In the genomic region with DNA sequence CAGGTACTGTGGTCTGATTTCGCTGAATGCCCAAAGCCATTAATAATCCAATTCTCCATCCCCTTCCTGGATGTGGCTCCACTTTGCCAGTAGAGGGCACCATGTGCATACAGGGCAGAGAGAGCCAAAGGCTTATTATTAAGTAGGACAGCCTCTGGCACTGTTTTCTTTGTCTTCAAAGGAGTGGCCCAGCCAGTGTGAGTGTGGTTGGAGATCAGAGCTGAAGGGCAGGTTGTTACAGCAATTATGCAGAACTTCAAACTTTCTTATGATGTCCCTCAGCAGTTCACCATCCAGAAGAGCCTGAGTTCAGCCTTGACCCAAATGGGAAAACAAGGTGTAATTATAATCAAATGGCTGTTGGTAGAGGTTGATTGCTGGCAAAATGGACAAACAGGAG, we compare ENCODE assay signal across 8 cellular contexts. TPM values are rescaled to one million over a fixed set of nuclear protein-coding genes. Genes with fewer than 3 reads are reported as not detected.
A peak's percentile ranks its signal among the peaks of the same experiment; 100 is the strongest.
DNase-seq lines count a peak whose midpoint lies in the region; ATAC-seq, FAIRE-seq and TF ChIP-seq lines count a peak whose summit lies in the region.

No MANE protein-coding gene starts in this region.

- peak overlapping the region; percentile 25 for H3K27ac ChIP-seq in CD4-positive, CD25-positive, alpha-beta regulatory T cell (ENCODE audit: insufficient read depth, low read length, poor library complexity, severe bottlenecking)
- H3K27ac ChIP-seq in lower lobe of right lung, result no peak overlapping the region

- peak overlapping the region; percentile 27 for H3K4me3 ChIP-seq in CD4-positive, CD25-positive, alpha-beta regulatory T cell (ENCODE audit: low read depth, low read length)
- H3K4me3 ChIP-seq in lower lobe of right lung, result no peak overlapping the region

- H3K27me3 ChIP-seq in CD4-positive, CD25-positive, alpha-beta regulatory T cell (ENCODE audit: control insufficient read depth, insufficient read depth, low read length), result no peaks in the 10 kb centered on the region
- H3K27me3 ChIP-seq in lower lobe of right lung (ENCODE audit: low read depth), result no peaks in the 10 kb centered on the region

- peaks cover 0 to 3% (median 0%) of the 10 kb centered on the region in 7 donors for H3K9me3 Mint-ChIP-seq in CD4-positive, CD25-positive, alpha-beta regulatory T cell

- no peaks in the 10 kb centered on the region for H3K36me3 Mint-ChIP-seq in CD4-positive, CD25-positive, alpha-beta regulatory T cell

- H3K27ac Mint-ChIP-seq in CD4-positive, CD25-positive, alpha-beta regulatory T cell, result peak overlapping the region in 1 of 3 donors; percentile 90

- H3K4me3 Mint-ChIP-seq in CD4-positive, CD25-positive, alpha-beta regulatory T cell, result peak overlapping the region in 1 of 4 donors; percentile 0

- no peaks in the 10 kb centered on the region for H3K9me3 ChIP-seq in CD4-positive, CD25-positive, alpha-beta regulatory T cell (ENCODE audit: control insufficient read depth in 2 of 2, low read length in 2 of 2)
- no peaks in the 10 kb centered on the region for H3K9me3 ChIP-seq in lower lobe of right lung

- peak; percentile 97 for FAIRE-seq in GM19239 (lab: Jason Lieb, UNC)

- TF ChIP-seq CTCF in lower lobe of right lung (IDR thresholded peaks at IDR 0.05), result peak; percentile 90

- peaks cover 8% of the 10 kb centered on the region for H3K4me1 ChIP-seq in CD4-positive, CD25-positive, alpha-beta regulatory T cell (ENCODE audit: control insufficient read depth, insufficient read depth, low read length, poor library complexity, severe bottlenecking)
- H3K4me1 ChIP-seq in lower lobe of right lung, result peaks cover 8% of the 10 kb centered on the region

- peak; percentile 89 to 94 for ATAC-seq in CD4-positive, CD25-positive, alpha-beta regulatory T cell (ENCODE audit: low read depth in 2 of 2)
- peak; percentile 92 for ATAC-seq in HG03196 (IDR thresholded peaks at IDR 0.05; ENCODE audit: unreplicated experiment)
- ATAC-seq in lower lobe of right lung, result peak; percentile 96 to 97

- peak; percentile 39 to 77 (median 66) for DNase-seq in CD4-positive, CD25-positive, alpha-beta regulatory T cell
- DNase-seq in GM19239 (ENCODE audit: insufficient read length, low spot score), result peak; percentile 28
- DNase-seq in NCI-H226, result peak; percentile 59
- DNase-seq in activated CD4-positive, alpha-beta T cell treated with anti-CD3 and anti-CD28 coated beads for 4 hours, result peak; percentile 52
- DNase-seq in dermis blood vessel endothelial cell, result peak; percentile 83
- DNase-seq in lower lobe of right lung, result peak; percentile 61
- peak; percentile 30 to 50 for DNase-seq in stimulated activated CD8-positive, alpha-beta memory T cell treated with anti-CD3 and anti-CD28 coated beads, Interleukin-7, amount 100 ng/mL, for 4 hours (ENCODE audit: low read depth in 2 of 2)

- intact Hi-C loops in lower lobe of right lung (cut with DNase I), result loop anchor here (10.0 kb wide), 1 partner anchor 218 kb away; no protein-coding TSS in a partner anchor

- H3K27me3 Mint-ChIP-seq in CD4-positive, CD25-positive, alpha-beta regulatory T cell, result peaks cover 5% of the 10 kb centered on the region

- no peaks in the 10 kb centered on the region for H3K36me3 ChIP-seq in CD4-positive, CD25-positive, alpha-beta regulatory T cell (ENCODE audit: control insufficient read depth, insufficient read depth, low read length)
- no peaks in the 10 kb centered on the region for H3K36me3 ChIP-seq in lower lobe of right lung

- H3K4me1 Mint-ChIP-seq in CD4-positive, CD25-positive, alpha-beta regulatory T cell, result peaks cover 5 to 17% (median 7%) of the 10 kb centered on the region in 4 donors

RNA-seq across cellular contexts. Expression of gene CEMIP2, which starts 38.6 kb away (rescaled TPM):
- total RNA-seq in CD4-positive, CD25-positive, alpha-beta regulatory T cell, result 407 TPM
- polyA plus RNA-seq in CD4-positive, CD25-positive, alpha-beta regulatory T cell, result 10 to 100 TPM; 25.8 to 29.0 (median 27.9) TPM
- total RNA-seq in dermis blood vessel endothelial cell (204 and 216 TPM in 2 replicates), lower lobe of right lung (152 TPM)

Comparison
In these comparisons a context has a peak if more than half of its experiments do, and no peak if none do; other contexts are left out.
1. DNase-seq: peak in every context shown above with its lines; median percentile 83 in dermis blood vessel endothelial cell; 66 in CD4-positive, CD25-positive, alpha-beta regulatory T cell; 61 in lower lobe of right lung; 59 in NCI-H226; 52 in activated CD4-positive, alpha-beta T cell treated with anti-CD3 and anti-CD28 coated beads for 4 hours; 40 in stimulated activated CD8-positive, alpha-beta memory T cell treated with anti-CD3 and anti-CD28 coated beads, Interleukin-7, amount 100 ng/mL, for 4 hours; 28 in GM19239.